28 cellular contexts compared by ENCODE assay signal in genomic region chr9:76181781-76182180, GRCh38.
A peak's percentile ranks its signal among the peaks of the same experiment; 100 is the strongest.
DNase-seq lines count a peak whose midpoint lies in the region; TF ChIP-seq lines count a peak whose summit lies in the region.
"Had no signal": no experiment of that assay in that cellular context is flagged by ENCODE, and none has a peak within 500 bp of the region (broad histone marks: within the 10 kb centered on the region; RNA-seq: fewer than 3 reads in every experiment).

No MANE protein-coding gene starts in this region.

- H3K4me3 ChIP-seq in PC-9 (peak overlapping the region; percentile 37; the same call in 1 of the 2 replicates), iPS-18a (ENCODE audit: low read length) (no peak overlapping the region), neuronal stem cell (ENCODE audit: low read length in 2 of 2) (no peak overlapping the region)
- H3K4me3 ChIP-seq: heart right ventricle, left lung, prostate gland, upper lobe of right lung had no signal

- H4K91ac ChIP-seq in neuronal stem cell (ENCODE audit: low read depth, low read length, poor library complexity): no peak overlapping the region

- DNase-seq in PC-9: no peak
- DNase-seq in neuronal stem cell (ENCODE audit: low spot score): no peak
- DNase-seq in RKO (ENCODE audit: low spot score): no peak
- no peak for DNase-seq in activated T-cell treated with anti-CD3 and anti-CD28 coated beads, Interleukin-2, amount 50 U/mL, for 1 hour
- no peak for DNase-seq in T-helper 2 cell treated with Interferon-gamma antibody and Interleukin-4, amounts not matched to agents 5 μg/mL and 100 μg/mL, for 36 hours (ENCODE audit: low spot score)
- no peak for DNase-seq in GM19238 (ENCODE audit: insufficient read length, low spot score)
- DNase-seq: activated B cell treated with CpG ODN at 0.5 μM for 24 hours; activated CD4-positive, alpha-beta T cell treated with anti-CD3 and anti-CD28 coated beads, Interleukin-2, amount 50 U/mL, for 4 hours; activated CD8-positive, alpha-beta memory T cell treated with anti-CD3 and anti-CD28 coated beads, Interleukin-2, amount 50 U/mL, for 4 hours; activated naive CD8-positive, alpha-beta T cell treated with anti-CD3 and anti-CD28 coated beads for 36 hours; cerebellar nuclear complex; EL; erythroblast; HCEC 1CT; heart right ventricle; NCI-H1092; NCI-H1930; NCI-H345; NCI-H82; T1000; upper lobe of right lung had no signal

- H4K20me1 ChIP-seq in PC-9 (ENCODE audit: insufficient read depth): no peaks in the 10 kb centered on the region

- no peak overlapping the region for H2BK12ac ChIP-seq in neuronal stem cell (ENCODE audit: low read length)

- H3K4me2 ChIP-seq in PC-9: peak overlapping the region; percentile 66
- H3K4me2 ChIP-seq in neuronal stem cell (ENCODE audit: insufficient read depth, low read length, poor library complexity, severe bottlenecking): no peak overlapping the region

- no peak overlapping the region for H2BK5ac ChIP-seq in neuronal stem cell (ENCODE audit: low read length)

- H2AFZ ChIP-seq in PC-9 (no peak overlapping the region), neuronal stem cell (ENCODE audit: low read length) (peak overlapping the region; percentile 89)

- H3K4ac ChIP-seq in neuronal stem cell (ENCODE audit: low read length): no peak overlapping the region

- no peaks in the 10 kb centered on the region for H3K79me1 ChIP-seq in neuronal stem cell (ENCODE audit: low read depth, low read length)

- peaks cover 7% of the 10 kb centered on the region for H3K4me1 Mint-ChIP-seq in T-helper 2 cell treated with Interferon-gamma antibody and Interleukin-4, amounts not matched to agents 5 μg/mL and 100 μg/mL, for 36 hours (ENCODE audit: low read depth)
- H3K4me1 Mint-ChIP-seq: activated B cell treated with CpG ODN at 0.5 μM for 24 hours had no signal

- H3K36me3 Mint-ChIP-seq in T-helper 2 cell treated with Interferon-gamma antibody and Interleukin-4, amounts not matched to agents 5 μg/mL and 100 μg/mL, for 36 hours (ENCODE audit: low read depth): no peaks in the 10 kb centered on the region

- peaks cover 26% of the 10 kb centered on the region for H3F3A ChIP-seq in PC-9 (ENCODE audit: insufficient read depth, low read depth)

- CTCF ChIA-PET in PC-9 (lab: Charles Lee): interaction anchor here (0.6 kb wide), 1 partner anchor 295 kb away, joined by 4 read pairs; no protein-coding TSS in a partner anchor

- TSS peak; percentile 24 for BruUV-seq in PC-9 (replicated peaks; lab: Mats Ljungman, UMichigan)

- no peak overlapping the region for H3K14ac ChIP-seq in neuronal stem cell (ENCODE audit: low read length)

- H3K23ac ChIP-seq in neuronal stem cell (ENCODE audit: low read depth, low read length, poor library complexity): no peak overlapping the region

- H3K27me3 ChIP-seq in PC-9 (ENCODE audit: insufficient read depth, low read depth) (no peaks in the 10 kb centered on the region), iPS-18a (ENCODE audit: control insufficient read depth, insufficient read depth, low read length) (no peaks in the 10 kb centered on the region), neuronal stem cell (ENCODE audit: control insufficient read depth in 3 of 3, insufficient read depth in 3 of 3, low read depth in 1 of 3, low read length in 3 of 3) (no peaks in the 10 kb centered on the region)
- H3K27me3 ChIP-seq: heart right ventricle, left lung, upper lobe of right lung had no signal

- H3K79me2 ChIP-seq in PC-9 (ENCODE audit: low read depth): no peaks in the 10 kb centered on the region

- no peak overlapping the region for H2BK120ac ChIP-seq in neuronal stem cell (ENCODE audit: low read depth, low read length)

- 0 out of 2 replicates have a peak, but pooled peaks cover 11% of the 10 kb centered on the region for H3K36me3 ChIP-seq in PC-9 (ENCODE audit: low read depth)
- peaks cover 4% of the 10 kb centered on the region for H3K36me3 ChIP-seq in iPS-18a (ENCODE audit: control insufficient read depth, low read depth, low read length)
- H3K36me3 ChIP-seq in neuronal stem cell (replicated peaks in 1 of 2; ENCODE audit: control insufficient read depth in 2 of 2, insufficient read depth in 2 of 2, low read length in 2 of 2): peaks cover 0 to 20% of the 10 kb centered on the region in 2 donors
- H3K36me3 ChIP-seq: left lung, prostate gland had no signal

- intact Hi-C loops in PC-9 (cut with micrococcal nuclease; ENCODE audit: unreplicated experiment): loop anchor here (1.0 to 10.0 kb wide), 5 partner anchors 35 to 291 kb away; partner anchors contain the start of gene PCSK5

- H2BK15ac ChIP-seq in neuronal stem cell (ENCODE audit: low read length): no peak overlapping the region

- no peak overlapping the region for H3K4me3 Mint-ChIP-seq in T-helper 2 cell treated with Interferon-gamma antibody and Interleukin-4, amounts not matched to agents 5 μg/mL and 100 μg/mL, for 36 hours
- H3K4me3 Mint-ChIP-seq: activated B cell treated with CpG ODN at 0.5 μM for 24 hours; activated naive CD8-positive, alpha-beta T cell treated with anti-CD3 and anti-CD28 coated beads for 36 hours; CD14-positive monocyte; neural crest cell had no signal

- H3K9ac ChIP-seq in iPS-18a (ENCODE audit: low read length) (no peak overlapping the region), neuronal stem cell (ENCODE audit: low read depth, low read length, poor library complexity) (no peak overlapping the region)

- no peaks in the 10 kb centered on the region for H3K9me3 ChIP-seq in PC-9 (ENCODE audit: insufficient read depth, low read depth)
- no peaks in the 10 kb centered on the region for H3K9me3 ChIP-seq in iPS-18a (ENCODE audit: control insufficient read depth, low read depth, low read length)
- H3K9me3 ChIP-seq in neuronal stem cell (replicated peaks in 1 of 2; ENCODE audit: control insufficient read depth in 2 of 2, insufficient read depth in 1 of 2, low read depth in 1 of 2, low read length in 2 of 2): peaks cover 0 to 2% of the 10 kb centered on the region in 2 donors
- H3K9me3 ChIP-seq: heart right ventricle, left lung, prostate gland, upper lobe of right lung had no signal

- H3K4me1 ChIP-seq in PC-9 (replicated peaks; ENCODE audit: insufficient read depth) (peaks cover 22% of the 10 kb centered on the region), iPS-18a (ENCODE audit: control insufficient read depth, low read depth, low read length) (no peaks in the 10 kb centered on the region), neuronal stem cell (ENCODE audit: control insufficient read depth in 2 of 2, insufficient read depth in 1 of 2, low read depth in 1 of 2, low read length in 2 of 2) (peaks cover 10 to 16% of the 10 kb centered on the region in 2 donors)
- H3K4me1 ChIP-seq: prostate gland had no signal

- no peaks in the 10 kb centered on the region for H3K9me2 ChIP-seq in PC-9 (ENCODE audit: insufficient read depth)

- no peak overlapping the region for H3K18ac ChIP-seq in neuronal stem cell (ENCODE audit: low read length)

- H3K27ac ChIP-seq in C4-2B (peak overlapping the region; percentile 68), PC-9 (peak overlapping the region; percentile 76), iPS-18a (ENCODE audit: low read length) (peak overlapping the region; percentile 5), neuronal stem cell (replicated peaks; ENCODE audit: low read length) (no peak overlapping the region)
- H3K27ac ChIP-seq: heart right ventricle, prostate gland had no signal

- TF ChIP-seq CTCF in C4-2B (conservative IDR thresholded peaks at IDR 0.05) (no peak), PC-9 (conservative IDR thresholded peaks at IDR 0.05) (no peak)

- no peaks in the 10 kb centered on the region for H3K27me3 Mint-ChIP-seq in T-helper 2 cell treated with Interferon-gamma antibody and Interleukin-4, amounts not matched to agents 5 μg/mL and 100 μg/mL, for 36 hours (ENCODE audit: low read depth)
- H3K27me3 Mint-ChIP-seq: activated B cell treated with CpG ODN at 0.5 μM for 24 hours; activated naive CD8-positive, alpha-beta T cell treated with anti-CD3 and anti-CD28 coated beads for 36 hours had no signal

- POLR2A ChIA-PET in PC-9 (lab: Charles Lee; ENCODE audit: unreplicated experiment): no interaction called here

- no peak overlapping the region for H2AK5ac ChIP-seq in neuronal stem cell (ENCODE audit: low read depth, low read length)

- no peak overlapping the region for H3K27ac Mint-ChIP-seq in T-helper 2 cell treated with Interferon-gamma antibody and Interleukin-4, amounts not matched to agents 5 μg/mL and 100 μg/mL, for 36 hours
- H3K27ac Mint-ChIP-seq: activated B cell treated with CpG ODN at 0.5 μM for 24 hours, CD14-positive monocyte had no signal

- WGBS in neuronal stem cell (ENCODE audit: extremely low coverage in 2 of 2, insufficient read length in 2 of 2, insufficient replicate concordance in 1 of 2), 2 donors: no CpG with 5 or more reads among the region's 5 CpGs

- no peak overlapping the region for H4K8ac ChIP-seq in neuronal stem cell (ENCODE audit: low read depth, low read length)

- no peaks in the 10 kb centered on the region for H3K9me3 Mint-ChIP-seq in T-helper 2 cell treated with Interferon-gamma antibody and Interleukin-4, amounts not matched to agents 5 μg/mL and 100 μg/mL, for 36 hours
- H3K9me3 Mint-ChIP-seq: activated B cell treated with CpG ODN at 0.5 μM for 24 hours; activated naive CD8-positive, alpha-beta T cell treated with anti-CD3 and anti-CD28 coated beads for 36 hours; activated T-helper 2 cell treated with anti-CD3 and anti-CD28 coated beads, Interferon-gamma antibody, Interleukin-2, Interleukin-4, amounts not matched to agents 10 μg/mL and 5 μg/mL and 100 μg/mL, durations not matched to agents 14 hours and 24 hours and 36 hours; CD14-positive monocyte; neural crest cell had no signal
